ENCODE assay signal across 8 cellular contexts in genomic region chr17:75034236-75034908, GRCh38. TPM values are rescaled to one million over a fixed set of nuclear protein-coding genes. Genes with fewer than 3 reads are reported as not detected.
DNase-seq lines count a peak whose midpoint lies in the region; ATAC-seq lines count a peak whose summit lies in the region.

No MANE protein-coding gene starts in this region.

- peak; percentile 67 for ATAC-seq in HG03175 (IDR thresholded peaks at IDR 0.05; ENCODE audit: unreplicated experiment)

- peak; percentile 82 for DNase-seq in NK-92 treated with Interleukin-12 subunit alpha and Interleukin-12 subunit beta, amount 100 ng/mL, for 24 hours (lab: John Stamatoyannopoulos, UW)
- DNase-seq in NK-92 (lab: John Stamatoyannopoulos, UW; ENCODE audit: unreplicated experiment) (no peak), NCI-H446 (lab: John Stamatoyannopoulos, UW) (peak; percentile 77 to 93), cerebellum (ENCODE audit: low spot score) (peak; percentile 55), kidney glomerular epithelial cell (lab: John Stamatoyannopoulos, UW) (peak; percentile 85)
- DNase-seq in activated CD4-positive, alpha-beta T cell treated with anti-CD3 and anti-CD28 coated beads for 24 hours (ENCODE audit: low read depth in 2 of 2), result peak; percentile 92 to 98
- peak; percentile 89 to 98 (median 95) for DNase-seq in stimulated activated CD4-positive, alpha-beta T cell treated with anti-CD3 and anti-CD28 coated beads, Interleukin-12 subunit alpha, Interleukin-12 subunit beta, amount 100 ng/mL, for 48 hours (ENCODE audit: low read depth in 2 of 3, low spot score in 1 of 3)

RNA-seq across cellular contexts. Expression of gene ATP5PD, which starts 12.4 kb away (rescaled TPM):
- 69.1 TPM for total RNA-seq in cerebellum

RNA-seq across cellular contexts. Expression of gene KCTD2, which starts 12.7 kb away (rescaled TPM):
- 31.5 TPM for total RNA-seq in cerebellum

RNA-seq across cellular contexts. Expression of gene MRPL58, which starts 21.9 kb away (rescaled TPM):
- total RNA-seq in cerebellum, result 6.6 TPM

RNA-seq across cellular contexts. Expression of gene CDR2L, which starts 46.9 kb away (rescaled TPM):
- 7.1 TPM for total RNA-seq in cerebellum

RNA-seq across cellular contexts. Expression of gene SLC16A5, which starts 53.4 kb away (rescaled TPM):
- 1.1 TPM for total RNA-seq in cerebellum
